ENCODE assay signal across 1 cellular context in genomic region chr2:45649855-45650806, GRCh38.
A peak's percentile ranks its signal among the peaks of the same experiment; 100 is the strongest.
TF ChIP-seq lines count a peak whose summit lies in the region.

No MANE protein-coding gene starts in this region.

TF ChIP-seq in HepG2, 621 proteins besides CTCF, POLR2A, EP300 and RAD21 (continued from another document and continues in another):
- TF ChIP-seq HNF4A (CRISPR knock-in tag; IDR thresholded peaks at IDR 0.05) (peak; percentile 76), GFI1 (CRISPR knock-in tag; IDR thresholded peaks at IDR 0.05; ENCODE audit: borderline replicate concordance) (peak; percentile 26; the same call in 1 of the 2 replicates), ZNF207 (IDR thresholded peaks at IDR 0.05; ENCODE audit: borderline replicate concordance) (no peak), ZNF672 (CRISPR knock-in tag; IDR thresholded peaks at IDR 0.05) (0 out of 2 replicates have a peak, but pooled peaks have one; percentile 12), PRPF4 (IDR thresholded peaks at IDR 0.05; ENCODE audit: low read depth, low read length, poor library complexity, severe bottlenecking) (peak; percentile 74), ZFX (CRISPR knock-in tag; IDR thresholded peaks at IDR 0.05; ENCODE audit: low read depth) (peak; percentile 68; the same call in 1 of the 2 replicates), PHF8 (CRISPR knock-in tag; IDR thresholded peaks at IDR 0.05) (peak; percentile 69), ZNF558 (CRISPR knock-in tag; IDR thresholded peaks at IDR 0.05; ENCODE audit: borderline replicate concordance) (no peak), SMC3 (IDR thresholded peaks at IDR 0.05; ENCODE audit: low read length) (no peak), HNRNPLL (IDR thresholded peaks at IDR 0.05; ENCODE audit: low read depth, low read length, poor library complexity, severe bottlenecking) (peak; percentile 74), HIVEP1 (CRISPR knock-in tag; IDR thresholded peaks at IDR 0.05) (no peak), CHCHD3 (CRISPR knock-in tag; IDR thresholded peaks at IDR 0.05) (no peak), NCOA2 (CRISPR knock-in tag; IDR thresholded peaks at IDR 0.05) (peak; percentile 44; the same call in 1 of the 2 replicates), ZNF7 (CRISPR knock-in tag; IDR thresholded peaks at IDR 0.05) (no peak), GMEB2 (CRISPR knock-in tag; IDR thresholded peaks at IDR 0.05; ENCODE audit: low read depth) (no peak), ETV5 (CRISPR knock-in tag; IDR thresholded peaks at IDR 0.05; ENCODE audit: borderline replicate concordance) (peak; percentile 24; the same call in 1 of the 2 replicates), CBFB (CRISPR knock-in tag; IDR thresholded peaks at IDR 0.05) (no peak), ZNF598 (CRISPR knock-in tag; IDR thresholded peaks at IDR 0.05; ENCODE audit: borderline replicate concordance) (0 out of 2 replicates have a peak, but pooled peaks have one; percentile 56), BHLHE40 (IDR thresholded peaks at IDR 0.05; ENCODE audit: low read length) (peak; percentile 91), HOXA3 (CRISPR knock-in tag; IDR thresholded peaks at IDR 0.05) (peak; percentile 58; the same call in 1 of the 2 replicates), CENPT (CRISPR knock-in tag; IDR thresholded peaks at IDR 0.05; ENCODE audit: low read depth) (no peak), PREB (CRISPR knock-in tag; IDR thresholded peaks at IDR 0.05) (no peak), MIXL1 (CRISPR knock-in tag; IDR thresholded peaks at IDR 0.05) (peak; percentile 68; the same call in 1 of the 2 replicates), SMAD3 (CRISPR knock-in tag; IDR thresholded peaks at IDR 0.05) (no peak), ZNF282 (IDR thresholded peaks at IDR 0.05; ENCODE audit: partially characterized antibody) (no peak), ZNF614 (CRISPR knock-in tag; IDR thresholded peaks at IDR 0.05; ENCODE audit: borderline replicate concordance) (no peak), MAFF (IDR thresholded peaks at IDR 0.05; ENCODE audit: low read depth, low read length) (no peak), ZNF333 (CRISPR knock-in tag; IDR thresholded peaks at IDR 0.05; ENCODE audit: borderline replicate concordance) (no peak), KAT8 (CRISPR knock-in tag; IDR thresholded peaks at IDR 0.05) (peak; percentile 79), STAT6 (CRISPR knock-in tag; IDR thresholded peaks at IDR 0.05; ENCODE audit: borderline replicate concordance) (no peak), ZNF550 (CRISPR knock-in tag; IDR thresholded peaks at IDR 0.05; ENCODE audit: borderline replicate concordance) (no peak), ZNF230 (CRISPR knock-in tag; IDR thresholded peaks at IDR 0.05) (0 out of 2 replicates have a peak, but pooled peaks have one; percentile 20), ZNF784 (CRISPR knock-in tag; IDR thresholded peaks at IDR 0.05; ENCODE audit: borderline replicate concordance) (no peak; the same call in 1 of the 2 replicates), ZIK1 (CRISPR knock-in tag; IDR thresholded peaks at IDR 0.05; ENCODE audit: borderline replicate concordance, low read depth) (0 out of 2 replicates have a peak, but pooled peaks have one; percentile 55), ARID4A (CRISPR knock-in tag; IDR thresholded peaks at IDR 0.05; ENCODE audit: borderline replicate concordance) (peak; percentile 67), ELF3 (CRISPR knock-in tag; IDR thresholded peaks at IDR 0.05) (no peak), RXRB (CRISPR knock-in tag; IDR thresholded peaks at IDR 0.05; ENCODE audit: borderline replicate concordance) (no peak), PCBP1 (IDR thresholded peaks at IDR 0.05; ENCODE audit: borderline replicate concordance, low read depth, low read length) (0 out of 2 replicates have a peak, but pooled peaks have one; percentile 22)
- TF ChIP-seq, protein P1, sequence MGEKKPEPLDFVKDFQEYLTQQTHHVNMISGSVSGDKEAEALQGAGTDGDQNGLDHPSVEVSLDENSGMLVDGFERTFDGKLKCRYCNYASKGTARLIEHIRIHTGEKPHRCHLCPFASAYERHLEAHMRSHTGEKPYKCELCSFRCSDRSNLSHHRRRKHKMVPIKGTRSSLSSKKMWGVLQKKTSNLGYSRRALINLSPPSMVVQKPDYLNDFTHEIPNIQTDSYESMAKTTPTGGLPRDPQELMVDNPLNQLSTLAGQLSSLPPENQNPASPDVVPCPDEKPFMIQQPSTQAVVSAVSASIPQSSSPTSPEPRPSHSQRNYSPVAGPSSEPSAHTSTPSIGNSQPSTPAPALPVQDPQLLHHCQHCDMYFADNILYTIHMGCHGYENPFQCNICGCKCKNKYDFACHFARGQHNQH (CRISPR knock-in tag; IDR thresholded peaks at IDR 0.05): 0 out of 2 replicates have a peak, but pooled peaks have one; percentile 33
- TF ChIP-seq, protein P2, sequence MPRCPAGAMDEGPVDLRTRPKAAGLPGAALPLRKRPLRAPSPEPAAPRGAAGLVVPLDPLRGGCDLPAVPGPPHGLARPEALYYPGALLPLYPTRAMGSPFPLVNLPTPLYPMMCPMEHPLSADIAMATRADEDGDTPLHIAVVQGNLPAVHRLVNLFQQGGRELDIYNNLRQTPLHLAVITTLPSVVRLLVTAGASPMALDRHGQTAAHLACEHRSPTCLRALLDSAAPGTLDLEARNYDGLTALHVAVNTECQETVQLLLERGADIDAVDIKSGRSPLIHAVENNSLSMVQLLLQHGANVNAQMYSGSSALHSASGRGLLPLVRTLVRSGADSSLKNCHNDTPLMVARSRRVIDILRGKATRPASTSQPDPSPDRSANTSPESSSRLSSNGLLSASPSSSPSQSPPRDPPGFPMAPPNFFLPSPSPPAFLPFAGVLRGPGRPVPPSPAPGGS (CRISPR knock-in tag; IDR thresholded peaks at IDR 0.05): 0 out of 2 replicates have a peak, but pooled peaks have one; percentile 7
- TF ChIP-seq, protein P3, sequence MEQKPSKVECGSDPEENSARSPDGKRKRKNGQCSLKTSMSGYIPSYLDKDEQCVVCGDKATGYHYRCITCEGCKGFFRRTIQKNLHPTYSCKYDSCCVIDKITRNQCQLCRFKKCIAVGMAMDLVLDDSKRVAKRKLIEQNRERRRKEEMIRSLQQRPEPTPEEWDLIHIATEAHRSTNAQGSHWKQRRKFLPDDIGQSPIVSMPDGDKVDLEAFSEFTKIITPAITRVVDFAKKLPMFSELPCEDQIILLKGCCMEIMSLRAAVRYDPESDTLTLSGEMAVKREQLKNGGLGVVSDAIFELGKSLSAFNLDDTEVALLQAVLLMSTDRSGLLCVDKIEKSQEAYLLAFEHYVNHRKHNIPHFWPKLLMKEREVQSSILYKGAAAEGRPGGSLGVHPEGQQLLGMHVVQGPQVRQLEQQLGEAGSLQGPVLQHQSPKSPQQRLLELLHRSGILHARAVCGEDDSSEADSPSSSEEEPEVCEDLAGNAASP (CRISPR knock-in tag; IDR thresholded peaks at IDR 0.05; ENCODE audit: borderline replicate concordance): 0 out of 2 replicates have a peak, but pooled peaks have one; percentile 24
- TF ChIP-seq, protein P4, sequence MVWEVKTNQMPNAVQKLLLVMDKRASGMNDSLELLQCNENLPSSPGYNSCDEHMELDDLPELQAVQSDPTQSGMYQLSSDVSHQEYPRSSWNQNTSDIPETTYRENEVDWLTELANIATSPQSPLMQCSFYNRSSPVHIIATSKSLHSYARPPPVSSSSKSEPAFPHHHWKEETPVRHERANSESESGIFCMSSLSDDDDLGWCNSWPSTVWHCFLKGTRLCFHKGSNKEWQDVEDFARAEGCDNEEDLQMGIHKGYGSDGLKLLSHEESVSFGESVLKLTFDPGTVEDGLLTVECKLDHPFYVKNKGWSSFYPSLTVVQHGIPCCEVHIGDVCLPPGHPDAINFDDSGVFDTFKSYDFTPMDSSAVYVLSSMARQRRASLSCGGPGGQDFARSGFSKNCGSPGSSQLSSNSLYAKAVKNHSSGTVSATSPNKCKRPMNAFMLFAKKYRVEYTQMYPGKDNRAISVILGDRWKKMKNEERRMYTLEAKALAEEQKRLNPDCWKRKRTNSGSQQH (CRISPR knock-in tag; IDR thresholded peaks at IDR 0.05; ENCODE audit: low read depth): no peak
- TF ChIP-seq, protein P5, sequence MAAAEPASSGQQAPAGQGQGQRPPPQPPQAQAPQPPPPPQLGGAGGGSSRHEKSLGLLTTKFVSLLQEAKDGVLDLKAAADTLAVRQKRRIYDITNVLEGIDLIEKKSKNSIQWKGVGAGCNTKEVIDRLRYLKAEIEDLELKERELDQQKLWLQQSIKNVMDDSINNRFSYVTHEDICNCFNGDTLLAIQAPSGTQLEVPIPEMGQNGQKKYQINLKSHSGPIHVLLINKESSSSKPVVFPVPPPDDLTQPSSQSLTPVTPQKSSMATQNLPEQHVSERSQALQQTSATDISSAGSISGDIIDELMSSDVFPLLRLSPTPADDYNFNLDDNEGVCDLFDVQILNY (CRISPR knock-in tag; conservative IDR thresholded peaks at IDR 0.05): no peak
- TF ChIP-seq, protein P6, sequence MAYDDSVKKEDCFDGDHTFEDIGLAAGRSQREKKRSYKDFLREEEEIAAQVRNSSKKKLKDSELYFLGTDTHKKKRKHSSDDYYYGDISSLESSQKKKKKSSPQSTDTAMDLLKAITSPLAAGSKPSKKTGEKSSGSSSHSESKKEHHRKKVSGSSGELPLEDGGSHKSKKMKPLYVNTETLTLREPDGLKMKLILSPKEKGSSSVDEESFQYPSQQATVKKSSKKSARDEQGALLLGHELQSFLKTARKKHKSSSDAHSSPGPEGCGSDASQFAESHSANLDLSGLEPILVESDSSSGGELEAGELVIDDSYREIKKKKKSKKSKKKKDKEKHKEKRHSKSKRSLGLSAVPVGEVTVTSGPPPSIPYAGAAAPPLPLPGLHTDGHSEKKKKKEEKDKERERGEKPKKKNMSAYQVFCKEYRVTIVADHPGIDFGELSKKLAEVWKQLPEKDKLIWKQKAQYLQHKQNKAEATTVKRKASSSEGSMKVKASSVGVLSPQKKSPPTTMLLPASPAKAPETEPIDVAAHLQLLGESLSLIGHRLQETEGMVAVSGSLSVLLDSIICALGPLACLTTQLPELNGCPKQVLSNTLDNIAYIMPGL (CRISPR knock-in tag; IDR thresholded peaks at IDR 0.05; ENCODE audit: borderline replicate concordance in 1 of 2, low read depth in 1 of 2): peak in 1 of 2 experiments; percentile 14; a peak in 1 of 4 replicates
